In the genomic region with DNA sequence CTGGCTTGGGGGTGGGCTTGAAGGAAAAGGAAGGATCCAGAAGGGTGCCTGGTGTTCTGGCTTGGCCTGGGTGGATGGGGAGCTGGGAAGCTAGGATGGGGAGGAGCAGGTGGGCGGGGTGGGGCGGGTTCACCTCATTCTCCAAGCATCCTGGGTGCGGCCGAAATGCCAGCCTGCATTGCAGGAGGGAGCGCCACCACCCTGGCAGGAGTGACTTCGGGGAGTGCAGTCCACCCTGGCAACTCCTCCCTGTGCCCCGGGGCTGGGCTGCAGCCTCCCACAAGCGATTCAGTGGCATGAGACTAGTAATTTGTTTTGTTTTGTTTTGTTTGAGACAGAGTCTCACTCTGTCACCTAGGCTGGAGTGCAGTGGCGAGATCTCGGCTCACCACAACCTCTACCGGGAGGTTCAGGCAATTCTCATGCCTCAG, we compare ENCODE assay signal across 16 cellular contexts. TPM values are rescaled to one million over a fixed set of nuclear protein-coding genes. Genes with fewer than 3 reads are reported as not detected.
DNase-seq lines count a peak whose midpoint lies in the region; ATAC-seq and TF ChIP-seq lines count a peak whose summit lies in the region.
"Had no signal": no experiment of that assay in that cellular context is flagged by ENCODE, and none has a peak within 500 bp of the region (broad histone marks: within the 10 kb centered on the region; RNA-seq: fewer than 3 reads in every experiment).

No MANE protein-coding gene starts in this region.

- peak; percentile 8 for ATAC-seq in CD4-positive, alpha-beta T cell (ENCODE audit: poor library complexity)
- ATAC-seq in GM18870 (IDR thresholded peaks at IDR 0.05; ENCODE audit: unreplicated experiment): no peak
- ATAC-seq in heart right ventricle: no peak
- ATAC-seq: right lobe of liver had no signal

- TF ChIP-seq CTCF in CD4-positive, alpha-beta T cell (IDR thresholded peaks at IDR 0.05): no peak
- TF ChIP-seq CTCF in RWPE1 (conservative IDR thresholded peaks at IDR 0.05; ENCODE audit: low read depth) (no peak; the same call in 1 of the 2 replicates), heart right ventricle (IDR thresholded peaks at IDR 0.05) (no peak)

- no peaks in the 10 kb centered on the region for H3K36me3 ChIP-seq in heart right ventricle
- H3K36me3 ChIP-seq: adrenal gland, HAP-1, right lobe of liver, thoracic aorta had no signal

- no peaks in the 10 kb centered on the region for H3K27me3 Mint-ChIP-seq in CD4-positive, alpha-beta T cell
- H3K27me3 Mint-ChIP-seq in immature natural killer cell (ENCODE audit: low read depth in 3 of 3): peaks cover 2 to 3% (median 2%) of the 10 kb centered on the region in 3 donors

- no peaks in the 10 kb centered on the region for H3K9me3 Mint-ChIP-seq in CD4-positive, alpha-beta T cell
- no peaks in the 10 kb centered on the region for H3K9me3 Mint-ChIP-seq in immature natural killer cell

- peaks cover 10% of the 10 kb centered on the region for H3K4me1 Mint-ChIP-seq in CD4-positive, alpha-beta T cell (ENCODE audit: low read depth)
- H3K4me1 Mint-ChIP-seq in immature natural killer cell: peaks cover 13 to 19% of the 10 kb centered on the region in 2 donors

- no peak overlapping the region for H3K27ac ChIP-seq in CD4-positive, alpha-beta T cell (ENCODE audit: low read depth, low read length)
- H3K27ac ChIP-seq in RWPE1 (peak overlapping the region; percentile 95), heart right ventricle (no peak overlapping the region)
- H3K27ac ChIP-seq: adrenal gland, right lobe of liver, thoracic aorta had no signal

- H3K27me3 ChIP-seq in CD4-positive, alpha-beta T cell (ENCODE audit: control insufficient read depth, insufficient read depth, low read length): no peaks in the 10 kb centered on the region
- H3K27me3 ChIP-seq in heart right ventricle: peaks cover 0 to 6% (median 0%) of the 10 kb centered on the region in 7 donors
- H3K27me3 ChIP-seq: adrenal gland, right lobe of liver had no signal

- POLR2A ChIA-PET in CD4-positive, alpha-beta T cell (lab: Charles Lee): interaction anchor here (0.9 kb wide), 1 partner anchor 57 kb away, joined by 3 read pairs; a partner anchor contains a TSS
- POLR2A ChIA-PET in RWPE1 (lab: Yijun Ruan, JAX; ENCODE audit: low non-redundant PET): interaction anchor here (0.6 kb wide), 1 partner anchor 30 kb away, joined by 3 read pairs; no protein-coding TSS in a partner anchor

- no peak for DNase-seq in CD4-positive, alpha-beta T cell
- peak; percentile 57 for DNase-seq in Daoy (ENCODE audit: low read depth)
- peak; percentile 93 for DNase-seq in RWPE1 (ENCODE audit: low spot score)
- DNase-seq in immature natural killer cell: peak in 1 of 3 donors; percentile 52
- DNase-seq in heart right ventricle: no peak
- no peak for DNase-seq in cardiac septum (ENCODE audit: low spot score)
- DNase-seq in medulla oblongata (ENCODE audit: extremely low spot score): no peak
- DNase-seq: adrenal gland, foreskin fibroblast, NCI-H1694 treated with DMSO at 0.1 percent for 48 hours, right lobe of liver had no signal

- no peak overlapping the region for H3K4me3 ChIP-seq in heart right ventricle
- H3K4me3 ChIP-seq: adrenal gland, HAP-1, right lobe of liver, thoracic aorta had no signal

- H3K9me3 ChIP-seq in CD4-positive, alpha-beta T cell (ENCODE audit: control insufficient read depth, low read length): no peaks in the 10 kb centered on the region
- H3K9me3 ChIP-seq in heart right ventricle: no peaks in the 10 kb centered on the region
- H3K9me3 ChIP-seq: adrenal gland, HAP-1, right lobe of liver, thoracic aorta had no signal

- H3K27ac Mint-ChIP-seq in CD4-positive, alpha-beta T cell: peak overlapping the region; percentile 17
- H3K27ac Mint-ChIP-seq in immature natural killer cell: peak overlapping the region; percentile 60 to 91 (median 82)

- WGBS in heart right ventricle, 2 donors: 68 to 71% methylated on average over 11 of the region's 11 CpGs

- H3K4me1 ChIP-seq in heart right ventricle: peaks cover 0 to 20% (median 12%) of the 10 kb centered on the region in 9 donors
- H3K4me1 ChIP-seq: right lobe of liver had no signal

- H3K36me3 Mint-ChIP-seq in CD4-positive, alpha-beta T cell (ENCODE audit: low read depth): no peaks in the 10 kb centered on the region
- no peaks in the 10 kb centered on the region for H3K36me3 Mint-ChIP-seq in immature natural killer cell

- CTCF ChIA-PET in CD4-positive, alpha-beta T cell (lab: Charles Lee): interaction anchor here (0.6 kb wide), 1 partner anchor 14 kb away, joined by 3 read pairs; a partner anchor contains a TSS
- CTCF ChIA-PET in RWPE1 (lab: Yijun Ruan, JAX): interaction anchor here (1.0 to 5.6 kb wide), 2 partner anchors 13 to 64 kb away, joined by 6 to 30 read pairs; a partner anchor contains a TSS

- intact Hi-C loops in CD4-positive, alpha-beta T cell (cut with DNase I, micrococcal nuclease): no loop called here
- intact Hi-C loops in heart right ventricle (cut with DNase I): loop anchor here in 1 of 10 donors (10.0 kb wide), 1 partner anchor 217 kb away; no protein-coding TSS in a partner anchor
- intact Hi-C loops in cardiac septum (cut with DNase I): no loop called here

- no peak overlapping the region for H3K4me3 Mint-ChIP-seq in CD4-positive, alpha-beta T cell
- peak overlapping the region; percentile 52 to 86 (median 66) for H3K4me3 Mint-ChIP-seq in immature natural killer cell

RNA-seq across cellular contexts. Expression of a gene that starts 5.5 kb away (rescaled TPM):
- 1 to 10 TPM; 1.6 to 2.1 TPM for total RNA-seq in CD4-positive, alpha-beta T cell
- total RNA-seq in Daoy (2014; rRNA removed; shearing (Covaris generic)): 0.06 TPM in 1 of 2 replicates, not detected in the other
- polyA plus RNA-seq in immature natural killer cell (1 to 10 TPM in 2 of 3 donors, not detected in 1; 1.3 to 2.4 TPM), heart right ventricle (1 to 10 TPM in 1 of 2 donors, under 1 TPM in 1; 0.04 to 1.4 TPM)
- total RNA-seq in heart right ventricle (under 1 TPM in 9 of 10 donors, not detected in 1; 0.04 to 0.61 (median 0.32) TPM), cardiac septum (0.16 TPM)
- total RNA-seq: kidney epithelial cell had no signal

RNA-seq across cellular contexts. Expression of a gene that starts 5.9 kb away (rescaled TPM):
- 1 to 10 TPM; 4.5 to 5.9 TPM for total RNA-seq in CD4-positive, alpha-beta T cell
- total RNA-seq in Daoy (2014; rRNA removed; shearing (Covaris generic)): 17.4 and 31.4 TPM in 2 replicates
- polyA plus RNA-seq in immature natural killer cell: 10 to 100 TPM; 36.6 to 40.6 (median 39.7) TPM
- total RNA-seq in heart right ventricle: 10 to 100 TPM in 8 of 10 donors, 1 to 10 TPM in 2; 8.1 to 14.1 (median 11.5) TPM
- 10 to 100 TPM; 10.8 to 47.0 TPM for polyA plus RNA-seq in heart right ventricle
- 13.4 TPM for total RNA-seq in cardiac septum

RNA-seq across cellular contexts. Expression of a gene that starts 13.7 kb away (rescaled TPM):
- 1 to 10 TPM; 7.6 to 8.2 TPM for total RNA-seq in CD4-positive, alpha-beta T cell
- 5.3 and 18.9 TPM in 2 replicates for total RNA-seq in Daoy (2014; rRNA removed; shearing (Covaris generic))
- polyA plus RNA-seq in immature natural killer cell: 10 to 100 TPM; 38.9 to 55.1 (median 49.9) TPM
- 1 to 10 TPM; 1.5 to 6.3 (median 2.2) TPM for total RNA-seq in heart right ventricle
- 1 to 10 TPM; 6.9 to 7.6 TPM for polyA plus RNA-seq in heart right ventricle
- 4.4 TPM for total RNA-seq in cardiac septum

RNA-seq across cellular contexts. Expression of a gene that starts 14.6 kb away (rescaled TPM):
- total RNA-seq in CD4-positive, alpha-beta T cell: under 1 TPM in 1 of 2 experiments, not detected in 1; 0.11 TPM
- not detected in 2 replicates for total RNA-seq in Daoy (2014; rRNA removed; shearing (Covaris generic))
- polyA plus RNA-seq in immature natural killer cell (under 1 TPM in 2 of 3 donors, not detected in 1; 0.24 to 0.25 TPM), heart right ventricle (under 1 TPM; 0.15 to 0.19 TPM)
- total RNA-seq in heart right ventricle (under 1 TPM in 2 of 10 donors, not detected in 8; 0.10 to 0.13 TPM), cardiac septum (not detected)
- total RNA-seq: activated CD8-positive, alpha-beta memory T cell treated with anti-CD3 and anti-CD28 coated beads for 36 hours; kidney epithelial cell had no signal

RNA-seq across cellular contexts. Expression of a gene that starts 57.1 kb away (rescaled TPM):
- 10 to 100 TPM; 10.9 to 11.8 TPM for total RNA-seq in CD4-positive, alpha-beta T cell
- not detected in 2 replicates for total RNA-seq in Daoy (2014; rRNA removed; shearing (Covaris generic))
- 10 to 100 TPM; 16.9 to 86.2 (median 18.7) TPM for polyA plus RNA-seq in immature natural killer cell
- total RNA-seq in heart right ventricle: 10 to 100 TPM; 10.9 to 26.0 (median 17.7) TPM
- polyA plus RNA-seq in heart right ventricle: 10 to 100 TPM; 30.1 to 36.7 TPM
- total RNA-seq in cardiac septum: 16.0 TPM

Comparison
In these comparisons a context has a peak if more than half of its experiments do, and no peak if none do; other contexts are left out.
1. DNase-seq: peak in Daoy (single experiment) and RWPE1 (single experiment); none in CD4-positive, alpha-beta T cell (0 of 10), heart right ventricle (0 of 2), cardiac septum (single experiment) and medulla oblongata (single experiment).